In the genomic region with DNA sequence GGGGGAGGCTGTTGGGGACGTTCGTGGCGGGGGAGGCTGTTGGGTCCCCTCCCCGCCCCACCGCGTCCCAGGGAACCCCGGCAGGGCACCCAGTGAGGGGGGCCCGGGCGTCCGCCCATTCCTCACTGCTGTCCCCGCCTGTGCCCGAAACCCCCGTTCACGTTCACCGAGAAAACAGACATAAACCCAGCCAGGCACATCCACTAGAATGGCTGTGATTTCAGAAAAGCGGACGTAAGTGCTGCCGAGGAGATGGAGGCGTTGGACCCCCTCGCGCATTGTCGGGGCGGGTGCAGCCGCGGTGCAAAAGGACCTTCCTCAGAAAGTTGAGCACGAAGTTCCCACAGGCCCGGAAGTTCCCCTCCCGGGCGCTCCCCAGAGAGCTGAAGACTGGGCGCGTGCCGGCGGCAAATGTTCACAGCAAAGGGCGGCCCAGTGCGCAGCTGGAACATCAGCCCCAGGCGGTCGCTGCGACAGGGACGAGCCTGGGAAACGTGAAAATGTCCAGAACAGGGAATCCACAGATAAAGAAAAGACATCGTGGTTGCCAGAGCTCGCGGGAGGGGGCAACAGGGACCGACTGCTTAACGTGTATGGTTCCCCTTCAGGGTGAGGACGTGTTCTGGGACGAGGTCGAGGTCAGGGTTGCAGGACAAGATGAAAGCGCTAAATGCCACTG, we compare ENCODE assay signal across 1 cellular context.
A peak's percentile ranks its signal among the peaks of the same experiment; 100 is the strongest.
TF ChIP-seq lines count a peak whose summit lies in the region.

No MANE protein-coding gene starts in this region.

TF ChIP-seq in GM12878, 131 proteins besides CTCF, POLR2A, EP300 and RAD21 (continues in another document):
- TF ChIP-seq TCF12 (IDR thresholded peaks at IDR 0.05; ENCODE audit: low read depth, low read length) (peak; percentile 54; the same call in 1 of the 2 replicates), MAX (IDR thresholded peaks at IDR 0.05; ENCODE audit: low read depth, low read length) (peak; percentile 55; the same call in 1 of the 2 replicates), POLR2AphosphoS2 (IDR thresholded peaks at IDR 0.05; ENCODE audit: low read depth, low read length) (no peak), SMAD1 (IDR thresholded peaks at IDR 0.05; ENCODE audit: low read depth, partially characterized antibody) (peak; percentile 14), SIN3A (IDR thresholded peaks at IDR 0.05; ENCODE audit: low read depth, low read length) (peak; percentile 50; the same call in 1 of the 2 replicates), ZNF207 (IDR thresholded peaks at IDR 0.05; ENCODE audit: borderline replicate concordance) (0 out of 2 replicates have a peak, but pooled peaks have one; percentile 50), GATAD2B (conservative IDR thresholded peaks at IDR 0.05; ENCODE audit: low read depth) (peak; percentile 89), NBN (IDR thresholded peaks at IDR 0.05) (peak; percentile 71; the same call in 1 of the 2 replicates), CHD2 (IDR thresholded peaks at IDR 0.05; ENCODE audit: borderline replicate concordance, low read depth, low read length) (0 out of 2 replicates have a peak, but pooled peaks have one; percentile 36), SMC3 (IDR thresholded peaks at IDR 0.05; ENCODE audit: borderline replicate concordance, low read length) (peak; percentile 9; the same call in 1 of the 2 replicates), EED (IDR thresholded peaks at IDR 0.05; ENCODE audit: low read depth) (0 out of 2 replicates have a peak, but pooled peaks have one; percentile 16), RELA (IDR thresholded peaks at IDR 0.05; ENCODE audit: borderline replicate concordance, partially characterized antibody) (peak; percentile 38), MEF2B (IDR thresholded peaks at IDR 0.05; ENCODE audit: partially characterized antibody, poor library complexity, severe bottlenecking) (peak; percentile 99), HDAC2 (IDR thresholded peaks at IDR 0.05) (no peak), BHLHE40 (IDR thresholded peaks at IDR 0.05; ENCODE audit: borderline replicate concordance in 1 of 2, low read depth in 2 of 2, low read length in 1 of 2) (peak; percentile 92 to 93), JUND (IDR thresholded peaks at IDR 0.05; ENCODE audit: low read depth, low read length) (no peak), RB1 (IDR thresholded peaks at IDR 0.05; ENCODE audit: borderline replicate concordance) (0 out of 2 replicates have a peak, but pooled peaks have one; percentile 71), STAT3 (IDR thresholded peaks at IDR 0.05; ENCODE audit: low read depth, low read length) (no peak), IKZF1 (conservative IDR thresholded peaks at IDR 0.05) (peak; percentile 16), BACH1 (IDR thresholded peaks at IDR 0.05; ENCODE audit: borderline replicate concordance) (0 out of 2 replicates have a peak, but pooled peaks have one; percentile 41), ZNF24 (IDR thresholded peaks at IDR 0.05) (no peak), ZNF274 (IDR thresholded peaks at IDR 0.05; ENCODE audit: insufficient read depth, insufficient read length) (no peak), TAF1 (IDR thresholded peaks at IDR 0.05; ENCODE audit: borderline replicate concordance, low read depth, low read length) (0 out of 2 replicates have a peak, but pooled peaks have one; percentile 25)
- TF ChIP-seq, protein P1, sequence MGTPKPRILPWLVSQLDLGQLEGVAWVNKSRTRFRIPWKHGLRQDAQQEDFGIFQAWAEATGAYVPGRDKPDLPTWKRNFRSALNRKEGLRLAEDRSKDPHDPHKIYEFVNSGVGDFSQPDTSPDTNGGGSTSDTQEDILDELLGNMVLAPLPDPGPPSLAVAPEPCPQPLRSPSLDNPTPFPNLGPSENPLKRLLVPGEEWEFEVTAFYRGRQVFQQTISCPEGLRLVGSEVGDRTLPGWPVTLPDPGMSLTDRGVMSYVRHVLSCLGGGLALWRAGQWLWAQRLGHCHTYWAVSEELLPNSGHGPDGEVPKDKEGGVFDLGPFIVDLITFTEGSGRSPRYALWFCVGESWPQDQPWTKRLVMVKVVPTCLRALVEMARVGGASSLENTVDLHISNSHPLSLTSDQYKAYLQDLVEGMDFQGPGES (IDR thresholded peaks at IDR 0.05), result no peak
- TF ChIP-seq, protein P2, sequence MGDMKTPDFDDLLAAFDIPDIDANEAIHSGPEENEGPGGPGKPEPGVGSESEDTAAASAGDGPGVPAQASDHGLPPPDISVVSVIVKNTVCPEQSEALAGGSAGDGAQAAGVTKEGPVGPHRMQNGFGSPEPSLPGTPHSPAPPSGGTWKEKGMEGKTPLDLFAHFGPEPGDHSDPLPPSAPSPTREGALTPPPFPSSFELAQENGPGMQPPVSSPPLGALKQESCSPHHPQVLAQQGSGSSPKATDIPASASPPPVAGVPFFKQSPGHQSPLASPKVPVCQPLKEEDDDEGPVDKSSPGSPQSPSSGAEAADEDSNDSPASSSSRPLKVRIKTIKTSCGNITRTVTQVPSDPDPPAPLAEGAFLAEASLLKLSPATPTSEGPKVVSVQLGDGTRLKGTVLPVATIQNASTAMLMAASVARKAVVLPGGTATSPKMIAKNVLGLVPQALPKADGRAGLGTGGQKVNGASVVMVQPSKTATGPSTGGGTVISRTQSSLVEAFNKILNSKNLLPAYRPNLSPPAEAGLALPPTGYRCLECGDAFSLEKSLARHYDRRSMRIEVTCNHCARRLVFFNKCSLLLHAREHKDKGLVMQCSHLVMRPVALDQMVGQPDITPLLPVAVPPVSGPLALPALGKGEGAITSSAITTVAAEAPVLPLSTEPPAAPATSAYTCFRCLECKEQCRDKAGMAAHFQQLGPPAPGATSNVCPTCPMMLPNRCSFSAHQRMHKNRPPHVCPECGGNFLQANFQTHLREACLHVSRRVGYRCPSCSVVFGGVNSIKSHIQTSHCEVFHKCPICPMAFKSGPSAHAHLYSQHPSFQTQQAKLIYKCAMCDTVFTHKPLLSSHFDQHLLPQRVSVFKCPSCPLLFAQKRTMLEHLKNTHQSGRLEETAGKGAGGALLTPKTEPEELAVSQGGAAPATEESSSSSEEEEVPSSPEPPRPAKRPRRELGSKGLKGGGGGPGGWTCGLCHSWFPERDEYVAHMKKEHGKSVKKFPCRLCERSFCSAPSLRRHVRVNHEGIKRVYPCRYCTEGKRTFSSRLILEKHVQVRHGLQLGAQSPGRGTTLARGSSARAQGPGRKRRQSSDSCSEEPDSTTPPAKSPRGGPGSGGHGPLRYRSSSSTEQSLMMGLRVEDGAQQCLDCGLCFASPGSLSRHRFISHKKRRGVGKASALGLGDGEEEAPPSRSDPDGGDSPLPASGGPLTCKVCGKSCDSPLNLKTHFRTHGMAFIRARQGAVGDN (IDR thresholded peaks at IDR 0.05), result peak; percentile 85
- TF ChIP-seq, protein P3, sequence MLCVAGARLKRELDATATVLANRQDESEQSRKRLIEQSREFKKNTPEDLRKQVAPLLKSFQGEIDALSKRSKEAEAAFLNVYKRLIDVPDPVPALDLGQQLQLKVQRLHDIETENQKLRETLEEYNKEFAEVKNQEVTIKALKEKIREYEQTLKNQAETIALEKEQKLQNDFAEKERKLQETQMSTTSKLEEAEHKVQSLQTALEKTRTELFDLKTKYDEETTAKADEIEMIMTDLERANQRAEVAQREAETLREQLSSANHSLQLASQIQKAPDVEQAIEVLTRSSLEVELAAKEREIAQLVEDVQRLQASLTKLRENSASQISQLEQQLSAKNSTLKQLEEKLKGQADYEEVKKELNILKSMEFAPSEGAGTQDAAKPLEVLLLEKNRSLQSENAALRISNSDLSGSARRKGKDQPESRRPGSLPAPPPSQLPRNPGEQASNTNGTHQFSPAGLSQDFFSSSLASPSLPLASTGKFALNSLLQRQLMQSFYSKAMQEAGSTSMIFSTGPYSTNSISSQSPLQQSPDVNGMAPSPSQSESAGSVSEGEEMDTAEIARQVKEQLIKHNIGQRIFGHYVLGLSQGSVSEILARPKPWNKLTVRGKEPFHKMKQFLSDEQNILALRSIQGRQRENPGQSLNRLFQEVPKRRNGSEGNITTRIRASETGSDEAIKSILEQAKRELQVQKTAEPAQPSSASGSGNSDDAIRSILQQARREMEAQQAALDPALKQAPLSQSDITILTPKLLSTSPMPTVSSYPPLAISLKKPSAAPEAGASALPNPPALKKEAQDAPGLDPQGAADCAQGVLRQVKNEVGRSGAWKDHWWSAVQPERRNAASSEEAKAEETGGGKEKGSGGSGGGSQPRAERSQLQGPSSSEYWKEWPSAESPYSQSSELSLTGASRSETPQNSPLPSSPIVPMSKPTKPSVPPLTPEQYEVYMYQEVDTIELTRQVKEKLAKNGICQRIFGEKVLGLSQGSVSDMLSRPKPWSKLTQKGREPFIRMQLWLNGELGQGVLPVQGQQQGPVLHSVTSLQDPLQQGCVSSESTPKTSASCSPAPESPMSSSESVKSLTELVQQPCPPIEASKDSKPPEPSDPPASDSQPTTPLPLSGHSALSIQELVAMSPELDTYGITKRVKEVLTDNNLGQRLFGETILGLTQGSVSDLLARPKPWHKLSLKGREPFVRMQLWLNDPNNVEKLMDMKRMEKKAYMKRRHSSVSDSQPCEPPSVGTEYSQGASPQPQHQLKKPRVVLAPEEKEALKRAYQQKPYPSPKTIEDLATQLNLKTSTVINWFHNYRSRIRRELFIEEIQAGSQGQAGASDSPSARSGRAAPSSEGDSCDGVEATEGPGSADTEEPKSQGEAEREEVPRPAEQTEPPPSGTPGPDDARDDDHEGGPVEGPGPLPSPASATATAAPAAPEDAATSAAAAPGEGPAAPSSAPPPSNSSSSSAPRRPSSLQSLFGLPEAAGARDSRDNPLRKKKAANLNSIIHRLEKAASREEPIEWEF (IDR thresholded peaks at IDR 0.05; ENCODE audit: insufficient replicate concordance, low read depth, low read length), result peak; percentile 91
- TF ChIP-seq, protein P4, sequence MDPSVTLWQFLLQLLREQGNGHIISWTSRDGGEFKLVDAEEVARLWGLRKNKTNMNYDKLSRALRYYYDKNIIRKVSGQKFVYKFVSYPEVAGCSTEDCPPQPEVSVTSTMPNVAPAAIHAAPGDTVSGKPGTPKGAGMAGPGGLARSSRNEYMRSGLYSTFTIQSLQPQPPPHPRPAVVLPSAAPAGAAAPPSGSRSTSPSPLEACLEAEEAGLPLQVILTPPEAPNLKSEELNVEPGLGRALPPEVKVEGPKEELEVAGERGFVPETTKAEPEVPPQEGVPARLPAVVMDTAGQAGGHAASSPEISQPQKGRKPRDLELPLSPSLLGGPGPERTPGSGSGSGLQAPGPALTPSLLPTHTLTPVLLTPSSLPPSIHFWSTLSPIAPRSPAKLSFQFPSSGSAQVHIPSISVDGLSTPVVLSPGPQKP (IDR thresholded peaks at IDR 0.05; ENCODE audit: low read depth, low read length), result peak; percentile 69; the same call in 1 of the 2 replicates
- TF ChIP-seq, protein P5, sequence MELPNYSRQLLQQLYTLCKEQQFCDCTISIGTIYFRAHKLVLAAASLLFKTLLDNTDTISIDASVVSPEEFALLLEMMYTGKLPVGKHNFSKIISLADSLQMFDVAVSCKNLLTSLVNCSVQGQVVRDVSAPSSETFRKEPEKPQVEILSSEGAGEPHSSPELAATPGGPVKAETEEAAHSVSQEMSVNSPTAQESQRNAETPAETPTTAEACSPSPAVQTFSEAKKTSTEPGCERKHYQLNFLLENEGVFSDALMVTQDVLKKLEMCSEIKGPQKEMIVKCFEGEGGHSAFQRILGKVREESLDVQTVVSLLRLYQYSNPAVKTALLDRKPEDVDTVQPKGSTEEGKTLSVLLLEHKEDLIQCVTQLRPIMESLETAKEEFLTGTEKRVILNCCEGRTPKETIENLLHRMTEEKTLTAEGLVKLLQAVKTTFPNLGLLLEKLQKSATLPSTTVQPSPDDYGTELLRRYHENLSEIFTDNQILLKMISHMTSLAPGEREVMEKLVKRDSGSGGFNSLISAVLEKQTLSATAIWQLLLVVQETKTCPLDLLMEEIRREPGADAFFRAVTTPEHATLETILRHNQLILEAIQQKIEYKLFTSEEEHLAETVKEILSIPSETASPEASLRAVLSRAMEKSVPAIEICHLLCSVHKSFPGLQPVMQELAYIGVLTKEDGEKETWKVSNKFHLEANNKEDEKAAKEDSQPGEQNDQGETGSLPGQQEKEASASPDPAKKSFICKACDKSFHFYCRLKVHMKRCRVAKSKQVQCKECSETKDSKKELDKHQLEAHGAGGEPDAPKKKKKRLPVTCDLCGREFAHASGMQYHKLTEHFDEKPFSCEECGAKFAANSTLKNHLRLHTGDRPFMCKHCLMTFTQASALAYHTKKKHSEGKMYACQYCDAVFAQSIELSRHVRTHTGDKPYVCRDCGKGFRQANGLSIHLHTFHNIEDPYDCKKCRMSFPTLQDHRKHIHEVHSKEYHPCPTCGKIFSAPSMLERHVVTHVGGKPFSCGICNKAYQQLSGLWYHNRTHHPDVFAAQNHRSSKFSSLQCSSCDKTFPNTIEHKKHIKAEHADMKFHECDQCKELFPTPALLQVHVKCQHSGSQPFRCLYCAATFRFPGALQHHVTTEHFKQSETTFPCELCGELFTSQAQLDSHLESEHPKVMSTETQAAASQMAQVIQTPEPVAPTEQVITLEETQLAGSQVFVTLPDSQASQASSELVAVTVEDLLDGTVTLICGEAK (IDR thresholded peaks at IDR 0.05; ENCODE audit: borderline replicate concordance), result peak; percentile 42; the same call in 1 of the 2 replicates
- TF ChIP-seq, protein P6, sequence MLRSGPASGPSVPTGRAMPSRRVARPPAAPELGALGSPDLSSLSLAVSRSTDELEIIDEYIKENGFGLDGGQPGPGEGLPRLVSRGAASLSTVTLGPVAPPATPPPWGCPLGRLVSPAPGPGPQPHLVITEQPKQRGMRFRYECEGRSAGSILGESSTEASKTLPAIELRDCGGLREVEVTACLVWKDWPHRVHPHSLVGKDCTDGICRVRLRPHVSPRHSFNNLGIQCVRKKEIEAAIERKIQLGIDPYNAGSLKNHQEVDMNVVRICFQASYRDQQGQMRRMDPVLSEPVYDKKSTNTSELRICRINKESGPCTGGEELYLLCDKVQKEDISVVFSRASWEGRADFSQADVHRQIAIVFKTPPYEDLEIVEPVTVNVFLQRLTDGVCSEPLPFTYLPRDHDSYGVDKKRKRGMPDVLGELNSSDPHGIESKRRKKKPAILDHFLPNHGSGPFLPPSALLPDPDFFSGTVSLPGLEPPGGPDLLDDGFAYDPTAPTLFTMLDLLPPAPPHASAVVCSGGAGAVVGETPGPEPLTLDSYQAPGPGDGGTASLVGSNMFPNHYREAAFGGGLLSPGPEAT (IDR thresholded peaks at IDR 0.05; ENCODE audit: low read depth), result 0 out of 2 replicates have a peak, but pooled peaks have one; percentile 62
- TF ChIP-seq, protein P7, sequence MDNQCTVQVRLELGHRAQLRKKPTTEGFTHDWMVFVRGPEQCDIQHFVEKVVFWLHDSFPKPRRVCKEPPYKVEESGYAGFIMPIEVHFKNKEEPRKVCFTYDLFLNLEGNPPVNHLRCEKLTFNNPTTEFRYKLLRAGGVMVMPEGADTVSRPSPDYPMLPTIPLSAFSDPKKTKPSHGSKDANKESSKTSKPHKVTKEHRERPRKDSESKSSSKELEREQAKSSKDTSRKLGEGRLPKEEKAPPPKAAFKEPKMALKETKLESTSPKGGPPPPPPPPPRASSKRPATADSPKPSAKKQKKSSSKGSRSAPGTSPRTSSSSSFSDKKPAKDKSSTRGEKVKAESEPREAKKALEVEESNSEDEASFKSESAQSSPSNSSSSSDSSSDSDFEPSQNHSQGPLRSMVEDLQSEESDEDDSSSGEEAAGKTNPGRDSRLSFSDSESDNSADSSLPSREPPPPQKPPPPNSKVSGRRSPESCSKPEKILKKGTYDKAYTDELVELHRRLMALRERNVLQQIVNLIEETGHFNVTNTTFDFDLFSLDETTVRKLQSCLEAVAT (IDR thresholded peaks at IDR 0.05), result 0 out of 2 replicates have a peak, but pooled peaks have one; percentile 34
